Comparison of ENCODE assay signal across 10 cellular contexts in genomic region chr7:150323682-150324365, GRCh38. TPM values are rescaled to one million over a fixed set of nuclear protein-coding genes. Genes with fewer than 3 reads are reported as not detected.
DNase-seq lines count a peak whose midpoint lies in the region; ATAC-seq and TF ChIP-seq lines count a peak whose summit lies in the region.
"Had no signal": no experiment of that assay in that cellular context is flagged by ENCODE, and none has a peak within 500 bp of the region (broad histone marks: within the 10 kb centered on the region; RNA-seq: fewer than 3 reads in every experiment).

No MANE protein-coding gene starts in this region.

- H3K4me3 ChIP-seq in HCT116 (replicated peaks in 1 of 2; ENCODE audit: low read depth in 1 of 2, low read length in 2 of 2): peak overlapping the region; percentile 59 to 69
- peak overlapping the region; percentile 64 for H3K4me3 ChIP-seq in NT2/D1 (ENCODE audit: insufficient read length, low read depth)
- peak overlapping the region; percentile 74 for H3K4me3 ChIP-seq in ectodermal cell (ENCODE audit: insufficient read depth, low read depth, low read length)
- H3K4me3 ChIP-seq in naive thymus-derived CD4-positive, alpha-beta T cell (ENCODE audit: low read length): peak overlapping the region; percentile 95
- H3K4me3 ChIP-seq in MG63: no peak overlapping the region

- H3K4me2 ChIP-seq in HCT116 (ENCODE audit: low read length): peak overlapping the region; percentile 76

- peaks cover 14% of the 10 kb centered on the region for H3K79me2 ChIP-seq in HCT116 (ENCODE audit: insufficient read depth, low read length)

- H4K20me1 ChIP-seq in HCT116 (ENCODE audit: insufficient read depth): no peaks in the 10 kb centered on the region

- H3K36me3 ChIP-seq in HCT116 (ENCODE audit: control insufficient read depth in 1 of 2, insufficient read depth in 2 of 2, low read length in 2 of 2): peaks cover 0 to 3% of the 10 kb centered on the region in 2 experiments; a peak in 1 of 4 replicates
- peaks cover 34% of the 10 kb centered on the region for H3K36me3 ChIP-seq in NT2/D1 (ENCODE audit: insufficient read depth, insufficient read length, low read length)
- peaks cover 24% of the 10 kb centered on the region for H3K36me3 ChIP-seq in ectodermal cell (ENCODE audit: control insufficient read depth, insufficient read depth, low read length)
- peaks cover 0 to 35% (median 0%) of the 10 kb centered on the region in 3 experiments for H3K36me3 ChIP-seq in naive thymus-derived CD4-positive, alpha-beta T cell (ENCODE audit: control insufficient read depth in 2 of 3, insufficient read depth in 3 of 3, low read length in 3 of 3)
- no peaks in the 10 kb centered on the region for H3K36me3 ChIP-seq in MG63

- H3K4me3 Mint-ChIP-seq in naive thymus-derived CD4-positive, alpha-beta T cell: peak overlapping the region; percentile 88 to 100 (median 98)
- H3K4me3 Mint-ChIP-seq: nephron had no signal

- no peak for TF ChIP-seq RAD21 in HCT116 (IDR thresholded peaks at IDR 0.05; ENCODE audit: low read depth)

- CTCF ChIA-PET in HCT116 (lab: Charles Lee): no interaction called here
- CTCF ChIA-PET in naive thymus-derived CD4-positive, alpha-beta T cell (lab: Charles Lee): no interaction called here

- no peak for TF ChIP-seq CTCF in HCT116 (IDR thresholded peaks at IDR 0.05 in 2 of 3, conservative IDR thresholded peaks at IDR 0.05 in 1 of 3; ENCODE audit: borderline replicate concordance in 1 of 3, insufficient read depth in 1 of 3, low read depth in 2 of 3, low read length in 2 of 3)

- no peak overlapping the region for H2AFZ ChIP-seq in HCT116 (ENCODE audit: low read depth, low read length, poor library complexity, severe bottlenecking)

- WGBS in ectodermal cell, 2 experiments: 14 to 15% methylated on average over 14 to 16 of the region's 16 CpGs

- H3K9ac ChIP-seq in HCT116 (ENCODE audit: low read length) (peak overlapping the region; percentile 79), NT2/D1 (ENCODE audit: insufficient read length, low read depth) (peak overlapping the region; percentile 72)

- H3K27me3 Mint-ChIP-seq in naive thymus-derived CD4-positive, alpha-beta T cell: no peaks in the 10 kb centered on the region

- H3K36me3 Mint-ChIP-seq in naive thymus-derived CD4-positive, alpha-beta T cell: peaks cover 10 to 39% (median 18%) of the 10 kb centered on the region in 5 donors

- H3K4me1 ChIP-seq in HCT116 (ENCODE audit: control insufficient read depth in 1 of 2, insufficient read depth in 2 of 2, low read length in 2 of 2): peaks cover 8 to 36% of the 10 kb centered on the region in 2 experiments; a peak in 3 of 4 replicates
- peaks cover 2% of the 10 kb centered on the region for H3K4me1 ChIP-seq in NT2/D1 (ENCODE audit: insufficient read depth, insufficient read length)
- H3K4me1 ChIP-seq in ectodermal cell (ENCODE audit: control insufficient read depth, insufficient read depth, low read length): peaks cover 13% of the 10 kb centered on the region
- peaks cover 5 to 21% of the 10 kb centered on the region in 2 donors for H3K4me1 ChIP-seq in naive thymus-derived CD4-positive, alpha-beta T cell (ENCODE audit: control insufficient read depth in 2 of 2, insufficient read depth in 2 of 2, low read length in 2 of 2)

- ATAC-seq in HCT116 (peak; percentile 35), HG03139 (IDR thresholded peaks at IDR 0.05; ENCODE audit: unreplicated experiment) (no peak)
- peak; percentile 34 for ATAC-seq in naive thymus-derived CD4-positive, alpha-beta T cell

- POLR2A ChIA-PET in HCT116 (lab: Charles Lee): no interaction called here
- POLR2A ChIA-PET in naive thymus-derived CD4-positive, alpha-beta T cell (lab: Charles Lee): interaction anchor here (0.8 to 3.0 kb wide), 7 partner anchors 11 to 244 kb away, joined by 3 to 15 read pairs (median 3); partner anchors contain the start of gene GIMAP4

- peak; percentile 4 for DNase-seq in GM03348 (ENCODE audit: low spot score)
- no peak for DNase-seq in HCT116 (ENCODE audit: low read depth, low spot score)
- DNase-seq in NT2/D1 (ENCODE audit: low read depth, low spot score): no peak
- DNase-seq in naive thymus-derived CD4-positive, alpha-beta T cell: peak in 1 of 9 donors; percentile 34
- DNase-seq in medulla oblongata (ENCODE audit: extremely low spot score): no peak
- DNase-seq in MG63: no peak

- peaks cover 25 to 57% (median 44%) of the 10 kb centered on the region in 7 donors for H3K4me1 Mint-ChIP-seq in naive thymus-derived CD4-positive, alpha-beta T cell

- no peaks in the 10 kb centered on the region for H3K9me2 ChIP-seq in HCT116 (ENCODE audit: insufficient read depth)

- RAD21 ChIA-PET in HCT116 (lab: Charles Lee; ENCODE audit: low non-redundant PET in 1 of 2, low total read pairs in 2 of 2, uncharacterized antibody in 2 of 2, unreplicated experiment in 2 of 2): no interaction called here

- BruUV-seq in HCT116 (replicated peaks; lab: Mats Ljungman, UMichigan): TSS peak; percentile 54

- H3K27me3 ChIP-seq in HCT116 (ENCODE audit: insufficient read depth, low read length) (no peaks in the 10 kb centered on the region), NT2/D1 (ENCODE audit: insufficient read depth, insufficient read length) (no peaks in the 10 kb centered on the region), ectodermal cell (ENCODE audit: control insufficient read depth, insufficient read depth, low read length, poor library complexity, severe bottlenecking) (no peaks in the 10 kb centered on the region), MG63 (no peaks in the 10 kb centered on the region)
- no peaks in the 10 kb centered on the region for H3K27me3 ChIP-seq in naive thymus-derived CD4-positive, alpha-beta T cell (ENCODE audit: control insufficient read depth in 2 of 2, insufficient read depth in 2 of 2, low read length in 2 of 2)

- intact Hi-C loops in HCT116 (cut with micrococcal nuclease): no loop called here
- intact Hi-C loops in naive thymus-derived CD4-positive, alpha-beta T cell (cut with micrococcal nuclease): loop anchor here (1.0 to 5.0 kb wide), 8 partner anchors 33 to 703 kb away; partner anchors contain the start of genes ZNF775 (in 2 of the 2), ABCB8 (in 1 of the 2) and REPIN1 (in 1 of the 2)

- H3K27ac ChIP-seq in HCT116 (ENCODE audit: low read depth, low read length) (peak overlapping the region; percentile 90), ectodermal cell (ENCODE audit: insufficient read depth, low read depth, low read length, poor library complexity, severe bottlenecking) (no peak overlapping the region)
- peak overlapping the region; percentile 85 for H3K27ac ChIP-seq in naive thymus-derived CD4-positive, alpha-beta T cell (ENCODE audit: low read depth, low read length)

- H3K9me3 Mint-ChIP-seq in naive thymus-derived CD4-positive, alpha-beta T cell: peaks cover 0 to 2% (median 0%) of the 10 kb centered on the region in 11 donors
- H3K9me3 Mint-ChIP-seq: nephron had no signal

- TF ChIP-seq POLR2A in HCT116 (IDR thresholded peaks at IDR 0.05; ENCODE audit: borderline replicate concordance, extremely low read depth, insufficient read depth, insufficient read length): no peak

- no peaks in the 10 kb centered on the region for H3K9me3 ChIP-seq in HCT116 (ENCODE audit: control insufficient read depth in 1 of 2, insufficient read depth in 1 of 2, low read depth in 1 of 2, low read length in 2 of 2)
- H3K9me3 ChIP-seq in NT2/D1 (ENCODE audit: insufficient read depth, low read length): no peaks in the 10 kb centered on the region
- no peaks in the 10 kb centered on the region for H3K9me3 ChIP-seq in ectodermal cell (ENCODE audit: control insufficient read depth, low read length)
- no peaks in the 10 kb centered on the region for H3K9me3 ChIP-seq in naive thymus-derived CD4-positive, alpha-beta T cell (ENCODE audit: control insufficient read depth in 2 of 3, low read length in 3 of 3)
- no peaks in the 10 kb centered on the region for H3K9me3 ChIP-seq in MG63

- H3K27ac Mint-ChIP-seq in naive thymus-derived CD4-positive, alpha-beta T cell: peak overlapping the region; percentile 93 to 99 (median 98)

RNA-seq across cellular contexts. Expression of gene ACTR3C, which starts 0.5 kb away (rescaled TPM):
- total RNA-seq in HCT116 (2021; ENCODE audit: unreplicated experiment): 2.0 TPM
- 0.94 and 1.2 TPM in 2 replicates for polyA plus RNA-seq in HCT116 (2012)
- 0.93 TPM for polyA plus RNA-seq in ectodermal cell (2013, experiment 1 of 4)
- 0.44 TPM for polyA plus RNA-seq in ectodermal cell (2013, experiment 2 of 4)
- 0.48 TPM for polyA plus RNA-seq in ectodermal cell (2013, experiment 3 of 4)
- polyA plus RNA-seq in ectodermal cell (2013, experiment 4 of 4): 0.20 TPM
- total RNA-seq in naive thymus-derived CD4-positive, alpha-beta T cell: 10 to 100 TPM in 3 of 5 experiments, 1 to 10 TPM in 2; 7.0 to 13.2 (median 10.6) TPM
- polyA plus RNA-seq in naive thymus-derived CD4-positive, alpha-beta T cell: 1 to 10 TPM; 4.8 to 6.2 TPM
- total RNA-seq in MG63 (2014; rRNA removed; shearing (Covaris generic); ENCODE audit: low replicate concordance): not detected in 2 replicates
- total RNA-seq: LHCN-M2 had no signal

RNA-seq across cellular contexts. Expression of gene LRRC61, which starts 0.7 kb away (rescaled TPM):
- total RNA-seq in HCT116 (2021; ENCODE audit: unreplicated experiment): 12.0 TPM
- polyA plus RNA-seq in HCT116 (2012): 13.4 and 14.7 TPM in 2 replicates
- polyA plus RNA-seq in ectodermal cell (2013, experiment 1 of 4): 42.1 TPM
- polyA plus RNA-seq in ectodermal cell (2013, experiment 2 of 4): 47.4 TPM
- polyA plus RNA-seq in ectodermal cell (2013, experiment 3 of 4): 37.9 TPM
- 45.0 TPM for polyA plus RNA-seq in ectodermal cell (2013, experiment 4 of 4)
- 10 to 100 TPM in 3 of 5 experiments, 1 to 10 TPM in 2; 8.3 to 30.0 (median 11.5) TPM for total RNA-seq in naive thymus-derived CD4-positive, alpha-beta T cell
- polyA plus RNA-seq in naive thymus-derived CD4-positive, alpha-beta T cell: 10 to 100 TPM; 18.2 to 21.6 TPM
- total RNA-seq in MG63 (2014; rRNA removed; shearing (Covaris generic); ENCODE audit: low replicate concordance): not detected in 2 replicates
- total RNA-seq: LHCN-M2 had no signal

RNA-seq across cellular contexts. Expression of gene RARRES2, which starts 17.6 kb away (rescaled TPM):
- total RNA-seq in HCT116 (2021; ENCODE audit: unreplicated experiment): 2.1 TPM
- 0.22 and 0.25 TPM in 2 replicates for polyA plus RNA-seq in HCT116 (2012)
- 4.9 TPM for polyA plus RNA-seq in ectodermal cell (2013, experiment 1 of 4)
- 3.5 TPM for polyA plus RNA-seq in ectodermal cell (2013, experiment 2 of 4)
- 5.2 TPM for polyA plus RNA-seq in ectodermal cell (2013, experiment 3 of 4)
- polyA plus RNA-seq in ectodermal cell (2013, experiment 4 of 4): 5.9 TPM
- total RNA-seq in naive thymus-derived CD4-positive, alpha-beta T cell: under 1 TPM in 1 of 5 experiments, not detected in 4; 0.38 TPM
- not detected for polyA plus RNA-seq in naive thymus-derived CD4-positive, alpha-beta T cell
- not detected in 2 replicates for total RNA-seq in MG63 (2014; rRNA removed; shearing (Covaris generic); ENCODE audit: low replicate concordance)

RNA-seq across cellular contexts. Expression of gene REPIN1, which starts 44.8 kb away (rescaled TPM):
- 106 TPM for total RNA-seq in HCT116 (2021; ENCODE audit: unreplicated experiment)
- polyA plus RNA-seq in HCT116 (2012): 75.0 and 81.3 TPM in 2 replicates
- polyA plus RNA-seq in ectodermal cell (2013, experiment 1 of 4): 75.3 TPM
- polyA plus RNA-seq in ectodermal cell (2013, experiment 2 of 4): 83.3 TPM
- 73.8 TPM for polyA plus RNA-seq in ectodermal cell (2013, experiment 3 of 4)
- polyA plus RNA-seq in ectodermal cell (2013, experiment 4 of 4): 79.6 TPM
- total RNA-seq in naive thymus-derived CD4-positive, alpha-beta T cell: 100 to 1,000 TPM in 1 of 5 experiments, 10 to 100 TPM in 4; 68.5 to 103 (median 79.7) TPM
- polyA plus RNA-seq in naive thymus-derived CD4-positive, alpha-beta T cell: 10 to 100 TPM; 46.7 to 77.0 TPM
- 43.6 and 64.7 TPM in 2 replicates for total RNA-seq in MG63 (2014; rRNA removed; shearing (Covaris generic); ENCODE audit: low replicate concordance)

RNA-seq across cellular contexts. Expression of gene ZNF775, which starts 55.3 kb away (rescaled TPM):
- 4.5 TPM for total RNA-seq in HCT116 (2021; ENCODE audit: unreplicated experiment)
- 2.6 and 3.0 TPM in 2 replicates for polyA plus RNA-seq in HCT116 (2012)
- 16.7 TPM for polyA plus RNA-seq in ectodermal cell (2013, experiment 1 of 4)
- 14.4 TPM for polyA plus RNA-seq in ectodermal cell (2013, experiment 2 of 4)
- 16.5 TPM for polyA plus RNA-seq in ectodermal cell (2013, experiment 3 of 4)
- 15.2 TPM for polyA plus RNA-seq in ectodermal cell (2013, experiment 4 of 4)
- total RNA-seq in naive thymus-derived CD4-positive, alpha-beta T cell: 1 to 10 TPM; 1.1 to 5.7 (median 4.3) TPM
- polyA plus RNA-seq in naive thymus-derived CD4-positive, alpha-beta T cell: 1 to 10 TPM; 3.3 to 7.4 TPM
- total RNA-seq in MG63 (2014; rRNA removed; shearing (Covaris generic); ENCODE audit: low replicate concordance): 4.0 and 13.9 TPM in 2 replicates
